ENCODE assay signal across 1 cellular context in genomic region chr3:196502775-196503181, GRCh38.
TF ChIP-seq lines count a peak whose summit lies in the region.

No MANE protein-coding gene starts in this region.

TF ChIP-seq in H1, 55 proteins besides CTCF, POLR2A, EP300 and RAD21:
- TF ChIP-seq SAP30 (IDR thresholded peaks at IDR 0.05; ENCODE audit: insufficient read depth, insufficient replicate concordance, low read length) (peak; percentile 81), ASH2L (IDR thresholded peaks at IDR 0.05; ENCODE audit: low read length) (peak; percentile 11), RNF2 (IDR thresholded peaks at IDR 0.05; ENCODE audit: borderline replicate concordance, low read depth, low read length, missing control alignments, poor library complexity, severe bottlenecking) (no peak), MAX (IDR thresholded peaks at IDR 0.05) (0 out of 2 replicates have a peak, but pooled peaks have one; percentile 23), GABPA (IDR thresholded peaks at IDR 0.05; ENCODE audit: borderline replicate concordance, insufficient read depth, low read length) (no peak), BACH1 (IDR thresholded peaks at IDR 0.05; ENCODE audit: low read length) (peak; percentile 66)
TF ChIP-seq in H1: peak in this region for 4.
